24 cellular contexts compared by ENCODE assay signal in the genomic region with DNA sequence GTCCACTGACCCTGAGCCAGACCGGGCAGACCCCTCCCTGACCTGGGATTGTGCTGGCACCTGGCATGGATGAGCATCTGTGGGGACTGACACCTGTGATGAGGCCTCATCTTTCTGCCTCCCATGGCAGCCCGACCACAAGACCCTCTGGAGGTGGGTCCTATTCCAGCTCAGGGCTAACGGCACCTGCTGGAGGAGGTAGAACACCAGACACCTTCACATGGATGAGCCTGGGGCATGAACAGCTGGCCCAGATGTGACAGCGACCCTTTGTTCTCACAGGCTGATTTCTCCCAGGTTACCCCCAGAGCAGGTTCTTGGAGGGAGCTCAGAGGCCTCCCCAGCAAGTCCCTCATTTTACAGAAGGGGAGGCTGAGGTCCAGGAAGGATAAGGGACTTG. TPM values are rescaled to one million over a fixed set of nuclear protein-coding genes. Genes with fewer than 3 reads are reported as not detected.
A peak's percentile ranks its signal among the peaks of the same experiment; 100 is the strongest.
DNase-seq lines count a peak whose midpoint lies in the region; ATAC-seq and TF ChIP-seq lines count a peak whose summit lies in the region.
"Had no signal": no experiment of that assay in that cellular context is flagged by ENCODE, and none has a peak within 500 bp of the region (broad histone marks: within the 10 kb centered on the region; RNA-seq: fewer than 3 reads in every experiment).

No MANE protein-coding gene starts in this region.

- H3K79me1 ChIP-seq in IMR-90 (ENCODE audit: low read depth in 1 of 2, low read length in 2 of 2): no peaks in the 10 kb centered on the region

- H3K14ac ChIP-seq in IMR-90 (replicated peaks; ENCODE audit: low read depth, low read length): no peak overlapping the region

- H3K27me3 ChIP-seq in IMR-90 (ENCODE audit: control insufficient read depth, insufficient read depth, low read length) (no peaks in the 10 kb centered on the region), neutrophil (no peaks in the 10 kb centered on the region)

- H3K18ac ChIP-seq in IMR-90 (ENCODE audit: low read depth, low read length): no peak overlapping the region

- no peak overlapping the region for H3K4me3 Mint-ChIP-seq in activated CD4-positive, alpha-beta T cell treated with anti-CD3 and anti-CD28 coated beads, Interleukin-2, amount 10 ng/mL, durations not matched to agents 24 days and 14 days
- no peak overlapping the region for H3K4me3 Mint-ChIP-seq in immature natural killer cell
- H3K4me3 Mint-ChIP-seq in MCF 10A (ENCODE audit: unreplicated experiment): no peak overlapping the region
- H3K4me3 Mint-ChIP-seq: H9, HFFc6 had no signal

- no peak overlapping the region for H3K27ac ChIP-seq in IMR-90 (ENCODE audit: insufficient read depth, low read length)
- peak overlapping the region; percentile 96 for H3K27ac ChIP-seq in neutrophil
- H3K27ac ChIP-seq: RWPE1, SK-N-MC had no signal

- peaks cover 18% of the 10 kb centered on the region for H3K4me1 Mint-ChIP-seq in activated CD4-positive, alpha-beta T cell treated with anti-CD3 and anti-CD28 coated beads, Interleukin-2, amount 10 ng/mL, durations not matched to agents 24 days and 14 days
- H3K4me1 Mint-ChIP-seq in immature natural killer cell: peaks cover 68 to 80% of the 10 kb centered on the region in 2 donors
- H3K4me1 Mint-ChIP-seq in MCF 10A (ENCODE audit: insufficient read depth, unreplicated experiment): no peaks in the 10 kb centered on the region

- H3K36me3 Mint-ChIP-seq in activated CD4-positive, alpha-beta T cell treated with anti-CD3 and anti-CD28 coated beads, Interleukin-2, amount 10 ng/mL, durations not matched to agents 24 days and 14 days (ENCODE audit: low read depth): peaks cover 52% of the 10 kb centered on the region
- H3K36me3 Mint-ChIP-seq in immature natural killer cell: peaks cover 9 to 35% (median 23%) of the 10 kb centered on the region in 3 donors
- peaks cover 13% of the 10 kb centered on the region for H3K36me3 Mint-ChIP-seq in MCF 10A (ENCODE audit: insufficient read depth, unreplicated experiment)

- no peak overlapping the region for H2AK5ac ChIP-seq in IMR-90 (ENCODE audit: low read depth, low read length)

- BruUV-seq in IMR-90 (replicated peaks; lab: Mats Ljungman, UMichigan) (no TSS peak), MCF 10A (replicated peaks; lab: Mats Ljungman, UMichigan) (no TSS peak)

- peak; percentile 47 for DNase-seq in activated CD4-positive, alpha-beta T cell treated with anti-CD3 and anti-CD28 coated beads, Interleukin-2, amount 10 ng/mL, durations not matched to agents 24 days and 14 days
- DNase-seq in activated CD4-positive, alpha-beta T cell treated with anti-CD3 and anti-CD28 coated beads, Interleukin-2, amount 50 U/mL, for 4 hours: no peak
- no peak for DNase-seq in IMR-90
- DNase-seq in immature natural killer cell: no peak
- no peak for DNase-seq in NCI-H2107 (lab: John Stamatoyannopoulos, UW)
- DNase-seq in MCF 10A (ENCODE audit: unreplicated experiment): no peak
- DNase-seq in Ammon's horn (ENCODE audit: low spot score): no peak
- DNase-seq: 8988T; C1 segment of cervical spinal cord; DMS53; GDM1; H9; HFFc6; NCI-H1092; NCI-H1436; NCI-H187 treated with DMSO at 0.1 percent for 48 hours; NCI-H510A treated with DMSO at 0.1 percent for 48 hours; NCI-H748 treated with DMSO at 0.1 percent for 48 hours; NK-92 treated with Interleukin-12 subunit alpha and Interleukin-12 subunit beta, amount 100 ng/mL, for 24 hours; SHP77 treated with DMSO at 0.1 percent for 48 hours had no signal

- H3K56ac ChIP-seq in IMR-90 (ENCODE audit: extremely low read depth, insufficient read depth, low read length): no peak overlapping the region

- dilution Hi-C loops in IMR-90 (cut with HindIII; ENCODE audit: low sequenced_read_pairs, unreplicated experiment): no loop called here

- H2BK15ac ChIP-seq in IMR-90 (ENCODE audit: low read depth, low read length): no peak overlapping the region

- H3K9me3 Mint-ChIP-seq in activated CD4-positive, alpha-beta T cell treated with anti-CD3 and anti-CD28 coated beads, Interleukin-2, amount 10 ng/mL, durations not matched to agents 24 days and 14 days: peaks cover 2% of the 10 kb centered on the region
- H3K9me3 Mint-ChIP-seq in immature natural killer cell (no peaks in the 10 kb centered on the region), MCF 10A (ENCODE audit: unreplicated experiment) (peaks cover 12% of the 10 kb centered on the region)

- no peak for ATAC-seq in IMR-90 (ENCODE audit: low read depth)
- ATAC-seq: K562 had no signal

- intact Hi-C loops in activated CD4-positive, alpha-beta T cell treated with anti-CD3 and anti-CD28 coated beads, Interleukin-2, amount 10 ng/mL, durations not matched to agents 24 days and 14 days (cut with micrococcal nuclease): no loop called here
- intact Hi-C loops in IMR-90 (cut with micrococcal nuclease): no loop called here
- intact Hi-C loops in MCF 10A (cut with micrococcal nuclease): no loop called here

- POLR2A ChIA-PET in IMR-90 (lab: Charles Lee; ENCODE audit: unreplicated experiment): no interaction called here
- POLR2A ChIA-PET in MCF 10A (lab: Yijun Ruan, JAX): no interaction called here

- no peak overlapping the region for H4K8ac ChIP-seq in IMR-90 (ENCODE audit: low read depth in 2 of 2, low read length in 2 of 2)

- H3K9ac ChIP-seq in IMR-90 (ENCODE audit: low read depth, low read length): no peak overlapping the region

- no peaks in the 10 kb centered on the region for H3K36me3 ChIP-seq in IMR-90 (ENCODE audit: control insufficient read depth, insufficient read depth, low read length)
- peaks cover 53% of the 10 kb centered on the region for H3K36me3 ChIP-seq in neutrophil

- H2BK5ac ChIP-seq in IMR-90 (ENCODE audit: low read depth, low read length, poor library complexity, severe bottlenecking): no peak overlapping the region

- no peak overlapping the region for H3K27ac Mint-ChIP-seq in activated CD4-positive, alpha-beta T cell treated with anti-CD3 and anti-CD28 coated beads, Interleukin-2, amount 10 ng/mL, durations not matched to agents 24 days and 14 days
- H3K27ac Mint-ChIP-seq in immature natural killer cell: peak overlapping the region in 5 of 6 donors; percentile 40 to 72 (median 64)
- no peak overlapping the region for H3K27ac Mint-ChIP-seq in MCF 10A (ENCODE audit: low read depth, unreplicated experiment)
- H3K27ac Mint-ChIP-seq: H9, HFFc6 had no signal

- 20% methylated on average over 1 of the region's 4 CpGs; no CpG with 5 or more reads in 1 of the 2 experiments for WGBS in IMR-90 (ENCODE audit: extremely low coverage in 2 of 2, insufficient read length in 1 of 2), 2 experiments

- no peak for TF ChIP-seq RAD21 in IMR-90 (IDR thresholded peaks at IDR 0.05; ENCODE audit: low read length)

- no peaks in the 10 kb centered on the region for H3K27me3 Mint-ChIP-seq in activated CD4-positive, alpha-beta T cell treated with anti-CD3 and anti-CD28 coated beads, Interleukin-2, amount 10 ng/mL, durations not matched to agents 24 days and 14 days
- peaks cover 0 to 9% (median 2%) of the 10 kb centered on the region in 3 donors for H3K27me3 Mint-ChIP-seq in immature natural killer cell (ENCODE audit: low read depth in 3 of 3)
- H3K27me3 Mint-ChIP-seq in MCF 10A (ENCODE audit: insufficient read depth, unreplicated experiment): no peaks in the 10 kb centered on the region

- H4K91ac ChIP-seq in IMR-90 (ENCODE audit: insufficient read depth, low read depth, low read length): no peak overlapping the region

- CTCF ChIA-PET in IMR-90 (lab: Yijun Ruan, JAX): no interaction called here
- CTCF ChIA-PET in MCF 10A (lab: Yijun Ruan, JAX): interaction anchor here (1.2 to 3.1 kb wide), 2 partner anchors 19 to 84 kb away, joined by 4 to 10 read pairs; no protein-coding TSS in a partner anchor

- no peak overlapping the region for H2BK120ac ChIP-seq in IMR-90 (ENCODE audit: low read depth, low read length)

- no peak for TF ChIP-seq POLR2A in IMR-90 (IDR thresholded peaks at IDR 0.05; ENCODE audit: low read depth, low read length)

- H3K4me3 ChIP-seq in IMR-90 (ENCODE audit: insufficient read depth, low read depth, low read length): no peak overlapping the region
- no peak overlapping the region for H3K4me3 ChIP-seq in neutrophil (ENCODE audit: low read depth in 1 of 2, low read length in 1 of 2)
- H3K4me3 ChIP-seq: K562, SK-N-MC had no signal

- no peak for TF ChIP-seq CTCF in IMR-90 (conservative IDR thresholded peaks at IDR 0.05; ENCODE audit: low read depth, low read length)
- TF ChIP-seq CTCF in neutrophil (IDR thresholded peaks at IDR 0.05): no peak
- no peak for TF ChIP-seq CTCF in MCF 10A (IDR thresholded peaks at IDR 0.05; ENCODE audit: unreplicated experiment)

- H3K4me2 ChIP-seq in IMR-90 (ENCODE audit: low read depth, low read length): no peak overlapping the region

- H3K4me1 ChIP-seq in IMR-90 (ENCODE audit: control insufficient read depth, insufficient read depth, low read length): no peaks in the 10 kb centered on the region
- peaks cover 31 to 44% of the 10 kb centered on the region in 2 experiments for H3K4me1 ChIP-seq in neutrophil (ENCODE audit: control insufficient read depth in 1 of 2, insufficient read depth in 1 of 2, low read depth in 1 of 2, low read length in 1 of 2)

- H3K9me1 ChIP-seq in IMR-90 (ENCODE audit: insufficient read depth, low read length): no peaks in the 10 kb centered on the region

- no peak overlapping the region for H2BK20ac ChIP-seq in IMR-90 (ENCODE audit: low read depth, low read length)

- H3K4ac ChIP-seq in IMR-90 (ENCODE audit: low read depth, low read length): no peak overlapping the region

- H4K20me1 ChIP-seq in IMR-90 (ENCODE audit: insufficient read depth, low read length): no peaks in the 10 kb centered on the region

- in situ Hi-C loops in IMR-90 (cut with MboI; ENCODE audit: low sequenced_read_pairs): no loop called here

- peaks cover 6% of the 10 kb centered on the region; the same call in 1 of the 2 replicates for H3K9me3 ChIP-seq in IMR-90 (ENCODE audit: control insufficient read depth, insufficient read depth, low read length)
- no peaks in the 10 kb centered on the region for H3K9me3 ChIP-seq in neutrophil

- no peak overlapping the region for H4K5ac ChIP-seq in IMR-90 (ENCODE audit: low read depth, low read length)

- peak overlapping the region; percentile 3 for H2AFZ ChIP-seq in IMR-90 (replicated peaks; ENCODE audit: low read length, poor library complexity)

- peak overlapping the region; percentile 37 for H2AK9ac ChIP-seq in IMR-90 (replicated peaks; ENCODE audit: low read depth, low read length, poor library complexity)

- H3K23ac ChIP-seq in IMR-90 (ENCODE audit: low read depth, low read length): no peak overlapping the region

RNA-seq across cellular contexts. Expression of gene PIK3R6, which starts 46.4 kb away (rescaled TPM):
- total RNA-seq in activated CD4-positive, alpha-beta T cell treated with anti-CD3 and anti-CD28 coated beads, Interleukin-2, amount 10 ng/mL, durations not matched to agents 24 days and 14 days: 3.7 and 4.5 TPM in 2 replicates
- total RNA-seq in IMR-90 (2012; rRNA removed) (not detected in 2 replicates), MCF 10A (2022) (not detected in 2 replicates)
- polyA plus RNA-seq in IMR-90 (2012; rRNA removed) (not detected in 2 replicates), immature natural killer cell (under 1 TPM in 2 of 3 donors, not detected in 1; 0.18 to 0.57 TPM)
- polyA plus RNA-seq in IMR-90 (2012; cell fraction: cytosol; rRNA removed): not detected in 2 replicates
- not detected in 2 replicates for polyA plus RNA-seq in IMR-90 (2012; cell fraction: nucleus; rRNA removed; ENCODE audit: low replicate concordance)
- total RNA-seq: H9, HFFc6 had no signal
- polyA plus RNA-seq: K562 had no signal

RNA-seq across cellular contexts. Expression of gene PIK3R5, which starts 51.6 kb away (rescaled TPM):
- 32.6 and 36.8 TPM in 2 replicates for total RNA-seq in activated CD4-positive, alpha-beta T cell treated with anti-CD3 and anti-CD28 coated beads, Interleukin-2, amount 10 ng/mL, durations not matched to agents 24 days and 14 days
- total RNA-seq in IMR-90 (2012; rRNA removed) (not detected in 2 replicates), MCF 10A (2022) (not detected in 2 replicates)
- polyA plus RNA-seq in IMR-90 (2012; rRNA removed) (not detected in 2 replicates), immature natural killer cell (10 to 100 TPM; 26.7 to 90.9 (median 28.9) TPM)
- not detected in 2 replicates for polyA plus RNA-seq in IMR-90 (2012; cell fraction: cytosol; rRNA removed)
- not detected in 2 replicates for polyA plus RNA-seq in IMR-90 (2012; cell fraction: nucleus; rRNA removed; ENCODE audit: low replicate concordance)
- total RNA-seq: HFFc6 had no signal

Comparison
In these comparisons a context has a peak if more than half of its experiments do, and no peak if none do; other contexts are left out.
1. H3K27ac Mint-ChIP-seq: peak in immature natural killer cell (5 of 6); none in activated CD4-positive, alpha-beta T cell treated with anti-CD3 and anti-CD28 coated beads, Interleukin-2, amount 10 ng/mL, durations not matched to agents 24 days and 14 days (single experiment) and MCF 10A (single experiment).
2. RNA of gene PIK3R5, which starts 51.6 kb away (total RNA-seq): 32.6 to 36.8 TPM in activated CD4-positive, alpha-beta T cell treated with anti-CD3 and anti-CD28 coated beads, Interleukin-2, amount 10 ng/mL, durations not matched to agents 24 days and 14 days; not detected in MCF 10A and not detected in IMR-90; every median in the first group is over 10 times any median in the second.